ENCODE assay signal across 12 cellular contexts in the genomic region with DNA sequence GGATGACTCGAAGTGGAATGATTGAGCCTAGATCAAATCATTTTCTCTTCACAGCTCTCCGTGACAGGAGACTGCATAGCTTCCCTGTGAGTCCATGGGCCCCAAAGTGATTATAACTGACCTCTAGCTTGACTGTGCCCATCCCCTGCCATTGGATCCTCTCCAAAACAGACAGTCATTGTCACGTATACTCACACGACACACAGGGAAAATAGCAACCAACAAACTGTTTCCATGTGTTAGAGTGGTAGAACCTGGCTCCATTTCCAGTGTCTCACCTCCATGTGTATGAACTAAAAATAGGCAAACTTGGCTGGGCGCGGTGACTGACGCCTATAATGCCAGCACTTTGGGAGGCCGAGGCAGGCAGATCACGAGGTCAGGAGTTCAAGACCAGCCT. TPM values are rescaled to one million over a fixed set of nuclear protein-coding genes. Genes with fewer than 3 reads are reported as not detected.
A peak's percentile ranks its signal among the peaks of the same experiment; 100 is the strongest.
DNase-seq lines count a peak whose midpoint lies in the region; ATAC-seq and TF ChIP-seq lines count a peak whose summit lies in the region.
"Had no signal": no experiment of that assay in that cellular context is flagged by ENCODE, and none has a peak within 500 bp of the region (broad histone marks: within the 10 kb centered on the region; RNA-seq: fewer than 3 reads in every experiment).

No MANE protein-coding gene starts in this region.

- H3K9me3 ChIP-seq in esophagus muscularis mucosa = no peaks in the 10 kb centered on the region

- intact Hi-C loops in left ventricle myocardium superior (cut with micrococcal nuclease) = no loop called here
- intact Hi-C loops in esophagus muscularis mucosa (cut with DNase I) = no loop called here

- DNase-seq in AG04449 (ENCODE audit: low read depth, low spot score) (peak; percentile 94), HS-27A (ENCODE audit: low read depth) (peak; percentile 92), amniotic epithelial cell (ENCODE audit: low read depth) (peak; percentile 23), left ventricle myocardium superior (peak; percentile 80), NOMO-1 treated with DMSO at 0.1 percent for 48 hours (lab: John Stamatoyannopoulos, UW; ENCODE audit: unreplicated experiment) (no peak), esophagus muscularis mucosa (ENCODE audit: extremely low spot score) (no peak)
- DNase-seq: activated CD4-positive, alpha-beta T cell treated with anti-CD3 and anti-CD28 coated beads, Interleukin-2, amount 50 U/mL, for 48 hours; activated gamma-delta T cell; T-helper 17 cell had no signal

- TF ChIP-seq CTCF in AG04449 (IDR thresholded peaks at IDR 0.05; ENCODE audit: insufficient read depth, low read length, missing control alignments) (no peak), esophagus muscularis mucosa (IDR thresholded peaks at IDR 0.05) (no peak)

- H3K27me3 ChIP-seq in esophagus muscularis mucosa = no peaks in the 10 kb centered on the region

- POLR2A ChIA-PET in AG04449 (lab: Yijun Ruan, JAX) = interaction anchor here (0.6 to 1.2 kb wide), 4 partner anchors 13 to 73 kb away, joined by 3 to 4 read pairs (median 3); no protein-coding TSS in a partner anchor

- TF ChIP-seq POLR2A in esophagus muscularis mucosa (IDR thresholded peaks at IDR 0.05; ENCODE audit: low read depth) = no peak

- H3K4me3 ChIP-seq in AG04449 (ENCODE audit: low read depth, low read length) (no peak overlapping the region), esophagus muscularis mucosa (no peak overlapping the region)

- peaks cover 47 to 75% (median 59%) of the 10 kb centered on the region in 4 donors for H3K4me1 ChIP-seq in esophagus muscularis mucosa

- H3K27ac ChIP-seq in esophagus muscularis mucosa (replicated peaks in 1 of 4) = no peak overlapping the region

- 61% methylated on average over 9 of the region's 9 CpGs for WGBS in esophagus muscularis mucosa

- peak; percentile 78 for ATAC-seq in left ventricle myocardium superior
- ATAC-seq in HG03280 (IDR thresholded peaks at IDR 0.05; ENCODE audit: unreplicated experiment) = no peak
- no peak for ATAC-seq in HG03095 (IDR thresholded peaks at IDR 0.05; ENCODE audit: unreplicated experiment)
- ATAC-seq: left lobe of liver, T-helper 17 cell had no signal

- H3K36me3 ChIP-seq in esophagus muscularis mucosa = peaks cover 0 to 7% (median 2%) of the 10 kb centered on the region in 4 donors

- TF ChIP-seq EP300 in esophagus muscularis mucosa (IDR thresholded peaks at IDR 0.05) = no peak

- CTCF ChIA-PET in AG04449 (lab: Yijun Ruan, JAX) = interaction anchor here (2.3 kb wide), 1 partner anchor 20 kb away, joined by 6 read pairs; no protein-coding TSS in a partner anchor

RNA-seq across cellular contexts. Expression of gene NPAS1, which starts 48.8 kb away (rescaled TPM):
- total RNA-seq in left ventricle myocardium superior = 0.32 TPM
- total RNA-seq in esophagus muscularis mucosa = under 1 TPM in 1 of 4 donors, not detected in 3; 0.34 TPM

Comparison
In these comparisons a context has a peak if more than half of its experiments do, and no peak if none do; other contexts are left out.
1. DNase-seq: peak in AG04449 (single experiment), HS-27A (single experiment), amniotic epithelial cell (single experiment) and left ventricle myocardium superior (single experiment); none in NOMO-1 treated with DMSO at 0.1 percent for 48 hours (single experiment) and esophagus muscularis mucosa (single experiment).